ENCODE assay signal across 33 cellular contexts in genomic region chr18:28438381-28438780, GRCh38.
DNase-seq lines count a peak whose midpoint lies in the region; ATAC-seq, FAIRE-seq and TF ChIP-seq lines count a peak whose summit lies in the region.
"Had no signal": no experiment of that assay in that cellular context is flagged by ENCODE, and none has a peak within 500 bp of the region (broad histone marks: within the 10 kb centered on the region; RNA-seq: fewer than 3 reads in every experiment).

No MANE protein-coding gene starts in this region.

- H3K9me3 ChIP-seq in HepG2 (ENCODE audit: low read length) (no peaks in the 10 kb centered on the region), right lobe of liver (no peaks in the 10 kb centered on the region), IMR-90 (ENCODE audit: control insufficient read depth, insufficient read depth, low read length) (peaks cover 10% of the 10 kb centered on the region; the same call in 1 of the 2 replicates)
- H3K9me3 ChIP-seq in CD8-positive, alpha-beta memory T cell (ENCODE audit: low read length) = no peaks in the 10 kb centered on the region
- H3K9me3 ChIP-seq: A549; BE2C; BLaER1; BLaER1 treated with 17β-estradiol and CSF1 and Interleukin-3, amounts not matched to agents 10 nM and 100 nM; Caco-2 had no signal

- ATAC-seq in HepG2 (no peak), right lobe of liver (no peak), IMR-90 (ENCODE audit: low read depth) (no peak)
- ATAC-seq: A549; CD8-positive, alpha-beta T cell had no signal

- TF ChIP-seq RAD21 in HepG2 (CRISPR knock-in tag; IDR thresholded peaks at IDR 0.05) (no peak), IMR-90 (IDR thresholded peaks at IDR 0.05; ENCODE audit: low read length) (no peak)

- H4K20me1 ChIP-seq in HepG2 (ENCODE audit: insufficient read depth, low read length) (no peaks in the 10 kb centered on the region), IMR-90 (ENCODE audit: insufficient read depth, low read length) (no peaks in the 10 kb centered on the region)
- H4K20me1 ChIP-seq: BLaER1; BLaER1 treated with 17β-estradiol and CSF1 and Interleukin-3, amounts not matched to agents 10 nM and 100 nM had no signal

- POLR2A ChIA-PET in HepG2 (lab: Yijun Ruan, JAX) = no interaction called here
- POLR2A ChIA-PET in IMR-90 (lab: Charles Lee; ENCODE audit: unreplicated experiment) = no interaction called here
- POLR2A ChIA-PET in CD8-positive, alpha-beta memory T cell (lab: Charles Lee) = no interaction called here

- H3K9me1 ChIP-seq in IMR-90 (ENCODE audit: insufficient read depth, low read length) = no peaks in the 10 kb centered on the region

- no peaks in the 10 kb centered on the region for H3K79me1 ChIP-seq in IMR-90 (ENCODE audit: low read depth in 1 of 2, low read length in 2 of 2)

- no peaks in the 10 kb centered on the region for H3K36me3 Mint-ChIP-seq in CD8-positive, alpha-beta memory T cell
- H3K36me3 Mint-ChIP-seq: CD14-positive monocyte; CD4-positive, alpha-beta memory T cell; CD4-positive, CD25-positive, alpha-beta regulatory T cell; CD8-positive, alpha-beta T cell had no signal

- H2BK5ac ChIP-seq in IMR-90 (ENCODE audit: low read depth, low read length, poor library complexity, severe bottlenecking) = no peak overlapping the region

- in situ Hi-C loops in HepG2 (cut with HindIII; ENCODE audit: extremely low pct_ligation_motif_present, low pct_unique_long_range_greater_than_20kb) (no loop called here), IMR-90 (cut with MboI; ENCODE audit: low sequenced_read_pairs) (no loop called here)

- H2BK20ac ChIP-seq in IMR-90 (ENCODE audit: low read depth, low read length) = no peak overlapping the region

- no peak overlapping the region for H3K4ac ChIP-seq in IMR-90 (ENCODE audit: low read depth, low read length)

- FAIRE-seq in HepG2 (lab: Jason Lieb, UNC) = no peak
- FAIRE-seq in D721Med (lab: Jason Lieb, UNC) = peak; percentile 38
- FAIRE-seq: A204.1, A549 had no signal

- BruUV-seq in HepG2 (replicated peaks; lab: Mats Ljungman, UMichigan) (no TSS peak), IMR-90 (replicated peaks; lab: Mats Ljungman, UMichigan) (no TSS peak)

- no peak overlapping the region for H3K14ac ChIP-seq in IMR-90 (replicated peaks; ENCODE audit: low read depth, low read length)

- intact Hi-C loops in HepG2 (cut with micrococcal nuclease; ENCODE audit: unreplicated experiment) (no loop called here), right lobe of liver (cut with DNase I) (no loop called here), IMR-90 (cut with micrococcal nuclease) (no loop called here)

- no peak overlapping the region for H4K91ac ChIP-seq in IMR-90 (ENCODE audit: insufficient read depth, low read depth, low read length)

- H3K4me3 ChIP-seq in HepG2 (replicated peaks in 1 of 3; ENCODE audit: insufficient read depth in 1 of 3, low read depth in 2 of 3, low read length in 3 of 3) (no peak overlapping the region), right lobe of liver (no peak overlapping the region), IMR-90 (ENCODE audit: insufficient read depth, low read depth, low read length) (no peak overlapping the region)
- no peak overlapping the region for H3K4me3 ChIP-seq in CD8-positive, alpha-beta memory T cell (ENCODE audit: low read length)
- H3K4me3 ChIP-seq: A549; BLaER1; BLaER1 treated with 17β-estradiol and CSF1 and Interleukin-3, amounts not matched to agents 10 nM and 100 nM had no signal

- H2BK120ac ChIP-seq in IMR-90 (ENCODE audit: low read depth, low read length) = no peak overlapping the region

- no peak for TF ChIP-seq EP300 in HepG2 (IDR thresholded peaks at IDR 0.05; ENCODE audit: low read depth in 2 of 2, low read length in 2 of 2)
- no peak for TF ChIP-seq EP300 in HepG2 (CRISPR knock-in tag; IDR thresholded peaks at IDR 0.05; ENCODE audit: borderline replicate concordance)

- no peak overlapping the region for H2AK5ac ChIP-seq in IMR-90 (ENCODE audit: low read depth, low read length)

- H3K56ac ChIP-seq in IMR-90 (ENCODE audit: extremely low read depth, insufficient read depth, low read length) = no peak overlapping the region

- H3K9me3 Mint-ChIP-seq in CD8-positive, alpha-beta memory T cell = peaks cover 15 to 55% (median 19%) of the 10 kb centered on the region in 5 donors

- H3K27ac ChIP-seq in HepG2 (ENCODE audit: extremely low read length, insufficient read depth, low read length) (no peak overlapping the region), right lobe of liver (no peak overlapping the region), IMR-90 (ENCODE audit: insufficient read depth, low read length) (no peak overlapping the region)
- no peak overlapping the region for H3K27ac ChIP-seq in CD8-positive, alpha-beta memory T cell (ENCODE audit: low read depth, low read length)
- H3K27ac ChIP-seq: 22Rv1; A549; BLaER1; BLaER1 treated with 17β-estradiol and CSF1 and Interleukin-3, amounts not matched to agents 10 nM and 100 nM; C4-2B had no signal

- no peak overlapping the region for H3K23ac ChIP-seq in IMR-90 (ENCODE audit: low read depth, low read length)

- H2BK15ac ChIP-seq in IMR-90 (ENCODE audit: low read depth, low read length) = no peak overlapping the region

- DNase-seq in HepG2 (ENCODE audit: low spot score) = no peak
- no peak for DNase-seq in right lobe of liver
- DNase-seq in D721Med (ENCODE audit: insufficient read length, low spot score) = no peak
- no peak for DNase-seq in IMR-90
- DNase-seq in GF-D8 (lab: John Stamatoyannopoulos, UW) = no peak
- DNase-seq in CD8-positive, alpha-beta memory T cell = no peak
- DNase-seq: 8988T; ACHN; AML-193; BE2C; C1 segment of cervical spinal cord; Caco-2; Calu3; CD4-positive, alpha-beta memory T cell; CD4-positive, alpha-beta T cell; CD4-positive, CD25-positive, alpha-beta regulatory T cell; CD8-positive, alpha-beta T cell; COR-L47; DMS 273 treated with DMSO at 0.1 percent for 48 hours; DMS153; DMS53; DMS79; DMS79 treated with DMSO at 0.1 percent for 48 hours; DND-41; EL had no signal

- H3K79me2 ChIP-seq in HepG2 (ENCODE audit: insufficient read depth, low read length) = no peaks in the 10 kb centered on the region

- H3K27ac Mint-ChIP-seq in CD8-positive, alpha-beta memory T cell = no peak overlapping the region
- H3K27ac Mint-ChIP-seq: B cell; CD14-positive monocyte; CD4-positive, alpha-beta memory T cell; CD4-positive, alpha-beta T cell; CD4-positive, CD25-positive, alpha-beta regulatory T cell; CD8-positive, alpha-beta T cell had no signal

- H2AFZ ChIP-seq in HepG2 (ENCODE audit: low read length) (no peak overlapping the region), IMR-90 (replicated peaks; ENCODE audit: low read length, poor library complexity) (no peak overlapping the region)

- no peak for TF ChIP-seq CTCF in HepG2 (CRISPR knock-in tag; IDR thresholded peaks at IDR 0.05)
- no peak for TF ChIP-seq CTCF in right lobe of liver (IDR thresholded peaks at IDR 0.05)
- no peak for TF ChIP-seq CTCF in D721Med (IDR thresholded peaks at IDR 0.05; ENCODE audit: insufficient read depth, missing control alignments)
- no peak for TF ChIP-seq CTCF in IMR-90 (conservative IDR thresholded peaks at IDR 0.05; ENCODE audit: low read depth, low read length)

- H3K27me3 Mint-ChIP-seq in CD8-positive, alpha-beta memory T cell = no peaks in the 10 kb centered on the region
- H3K27me3 Mint-ChIP-seq: B cell; CD4-positive, alpha-beta memory T cell; CD4-positive, alpha-beta T cell; CD4-positive, CD25-positive, alpha-beta regulatory T cell had no signal

- H3K18ac ChIP-seq in IMR-90 (ENCODE audit: low read depth, low read length) = no peak overlapping the region

- H3K36me3 ChIP-seq in HepG2 (replicated peaks in 1 of 2; ENCODE audit: control insufficient read depth in 1 of 2, insufficient read depth in 2 of 2, low read length in 2 of 2) (no peaks in the 10 kb centered on the region), right lobe of liver (no peaks in the 10 kb centered on the region), IMR-90 (ENCODE audit: control insufficient read depth, insufficient read depth, low read length) (no peaks in the 10 kb centered on the region)
- H3K36me3 ChIP-seq in CD8-positive, alpha-beta memory T cell (ENCODE audit: insufficient read depth, low read length) = no peaks in the 10 kb centered on the region
- H3K36me3 ChIP-seq: BE2C; BLaER1; BLaER1 treated with 17β-estradiol and CSF1 and Interleukin-3, amounts not matched to agents 10 nM and 100 nM had no signal

- no peak overlapping the region for H3K4me2 ChIP-seq in HepG2 (ENCODE audit: low read depth, low read length)
- H3K4me2 ChIP-seq in IMR-90 (ENCODE audit: low read depth, low read length) = no peak overlapping the region
- H3K4me2 ChIP-seq: A549; BLaER1; BLaER1 treated with 17β-estradiol and CSF1 and Interleukin-3, amounts not matched to agents 10 nM and 100 nM had no signal

- no peak overlapping the region for H4K8ac ChIP-seq in IMR-90 (ENCODE audit: low read depth in 2 of 2, low read length in 2 of 2)

- no peak overlapping the region for H2AK9ac ChIP-seq in IMR-90 (replicated peaks; ENCODE audit: low read depth, low read length, poor library complexity)

- CTCF ChIA-PET in HepG2 (lab: Yijun Ruan, JAX; ENCODE audit: low intra/inter-chr PET ratio, low total read pairs) (no interaction called here), IMR-90 (lab: Yijun Ruan, JAX) (no interaction called here)
- CTCF ChIA-PET in CD8-positive, alpha-beta memory T cell (lab: Charles Lee) = no interaction called here

- WGBS in HepG2 (ENCODE audit: low lambda C conversion rate) = 0% methylated on average over 2 of the region's 2 CpGs
- 49% methylated on average over 2 of the region's 2 CpGs for WGBS in right lobe of liver (ENCODE audit: insufficient coverage, low coverage, low lambda C conversion rate, missing lambda C conversion rate)
- no CpG with 5 or more reads among the region's 2 CpGs for WGBS in IMR-90 (ENCODE audit: extremely low coverage in 2 of 2, insufficient read length in 1 of 2), 2 experiments

- no peak overlapping the region for H3K4me3 Mint-ChIP-seq in CD8-positive, alpha-beta memory T cell
- H3K4me3 Mint-ChIP-seq: B cell; CD14-positive monocyte; CD4-positive, alpha-beta memory T cell; CD4-positive, alpha-beta T cell; CD4-positive, CD25-positive, alpha-beta regulatory T cell; CD8-positive, alpha-beta T cell had no signal

- dilution Hi-C loops in IMR-90 (cut with HindIII; ENCODE audit: low sequenced_read_pairs, unreplicated experiment) = no loop called here

- no peaks in the 10 kb centered on the region for H3K4me1 Mint-ChIP-seq in CD8-positive, alpha-beta memory T cell
- H3K4me1 Mint-ChIP-seq: B cell; CD14-positive monocyte; CD4-positive, alpha-beta memory T cell; CD4-positive, CD25-positive, alpha-beta regulatory T cell had no signal

- H4K5ac ChIP-seq in IMR-90 (ENCODE audit: low read depth, low read length) = no peak overlapping the region

- H3K4me1 ChIP-seq in HepG2 (ENCODE audit: insufficient read depth, low read length) (no peaks in the 10 kb centered on the region), right lobe of liver (no peaks in the 10 kb centered on the region), IMR-90 (ENCODE audit: control insufficient read depth, insufficient read depth, low read length) (no peaks in the 10 kb centered on the region)
- no peaks in the 10 kb centered on the region for H3K4me1 ChIP-seq in CD8-positive, alpha-beta memory T cell (ENCODE audit: insufficient read depth, low read length)
- H3K4me1 ChIP-seq: A549; BE2C; BLaER1; BLaER1 treated with 17β-estradiol and CSF1 and Interleukin-3, amounts not matched to agents 10 nM and 100 nM; Caco-2 had no signal

- TF ChIP-seq POLR2A in HepG2 (IDR thresholded peaks at IDR 0.05; ENCODE audit: insufficient read depth in 1 of 2, low read depth in 2 of 2, low read length in 2 of 2) (no peak), right lobe of liver (IDR thresholded peaks at IDR 0.05) (no peak), IMR-90 (IDR thresholded peaks at IDR 0.05; ENCODE audit: low read depth, low read length) (no peak)

- H3K27me3 ChIP-seq in HepG2 (ENCODE audit: control insufficient read depth in 1 of 2, insufficient read depth in 2 of 2, low read length in 2 of 2) (no peaks in the 10 kb centered on the region), right lobe of liver (no peaks in the 10 kb centered on the region), IMR-90 (ENCODE audit: control insufficient read depth, insufficient read depth, low read length) (no peaks in the 10 kb centered on the region)
- H3K27me3 ChIP-seq in CD8-positive, alpha-beta memory T cell (ENCODE audit: insufficient read depth, low read length, poor library complexity, severe bottlenecking) = no peaks in the 10 kb centered on the region
- H3K27me3 ChIP-seq: BE2C; BLaER1; BLaER1 treated with 17β-estradiol and CSF1 and Interleukin-3, amounts not matched to agents 10 nM and 100 nM had no signal

- H3K9ac ChIP-seq in HepG2 (ENCODE audit: insufficient read depth, low read depth, low read length) (no peak overlapping the region), IMR-90 (ENCODE audit: low read depth, low read length) (no peak overlapping the region)
- H3K9ac ChIP-seq: BLaER1; BLaER1 treated with 17β-estradiol and CSF1 and Interleukin-3, amounts not matched to agents 10 nM and 100 nM had no signal
